Comparison of ENCODE assay signal across 1 cellular context in the genomic region with DNA sequence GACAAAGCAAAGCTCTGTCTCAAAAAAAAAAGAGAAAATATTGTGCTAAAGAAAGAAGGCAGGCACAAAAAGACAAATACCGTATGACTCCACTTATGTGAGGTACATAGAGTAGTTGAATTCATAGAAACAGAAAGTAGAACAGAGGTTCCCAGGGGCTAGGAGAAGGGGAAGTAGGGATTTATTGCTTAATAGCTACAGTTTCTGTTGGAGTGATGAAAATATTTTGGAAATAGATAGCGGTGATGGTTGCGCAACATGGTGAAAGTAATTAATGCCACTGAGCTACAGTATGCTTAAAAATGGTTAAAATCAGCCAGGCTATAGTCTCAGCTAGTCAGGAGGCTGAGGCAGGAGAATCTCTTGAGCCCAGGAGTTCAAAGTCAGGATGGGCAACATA.
TF ChIP-seq lines count a peak whose summit lies in the region.

No MANE protein-coding gene starts in this region.

TF ChIP-seq in IMR-90, 13 proteins besides CTCF, POLR2A, EP300 and RAD21:
- TF ChIP-seq CEBPB (IDR thresholded peaks at IDR 0.05; ENCODE audit: low read depth, low read length), result peak; percentile 99
- TF ChIP-seq SMC3 (IDR thresholded peaks at IDR 0.05; ENCODE audit: low read depth, low read length), result no peak
